In genomic region chr7:30684351-30684750, GRCh38 we compare ENCODE assay signal across 1 cellular context.
TF ChIP-seq lines count a peak whose summit lies in the region.

No MANE protein-coding gene starts in this region.

TF ChIP-seq in WTC11, 78 proteins besides CTCF, POLR2A, EP300 and RAD21 (continued from another document):
- TF ChIP-seq ZNF532 (CRISPR knock-in tag; IDR thresholded peaks at IDR 0.05; ENCODE audit: borderline replicate concordance) (no peak), JAZF1 (CRISPR knock-in tag; IDR thresholded peaks at IDR 0.05) (no peak), ZNF396 (CRISPR knock-in tag; IDR thresholded peaks at IDR 0.05; ENCODE audit: borderline replicate concordance) (no peak), AFF4 (CRISPR knock-in tag; IDR thresholded peaks at IDR 0.05; ENCODE audit: borderline replicate concordance) (no peak), NR3C1 (CRISPR knock-in tag; conservative IDR thresholded peaks at IDR 0.05; ENCODE audit: low read depth) (no peak), NFE2L1 (CRISPR knock-in tag; IDR thresholded peaks at IDR 0.05) (no peak)
